Comparison of ENCODE assay signal across 1 cellular context in the genomic region with DNA sequence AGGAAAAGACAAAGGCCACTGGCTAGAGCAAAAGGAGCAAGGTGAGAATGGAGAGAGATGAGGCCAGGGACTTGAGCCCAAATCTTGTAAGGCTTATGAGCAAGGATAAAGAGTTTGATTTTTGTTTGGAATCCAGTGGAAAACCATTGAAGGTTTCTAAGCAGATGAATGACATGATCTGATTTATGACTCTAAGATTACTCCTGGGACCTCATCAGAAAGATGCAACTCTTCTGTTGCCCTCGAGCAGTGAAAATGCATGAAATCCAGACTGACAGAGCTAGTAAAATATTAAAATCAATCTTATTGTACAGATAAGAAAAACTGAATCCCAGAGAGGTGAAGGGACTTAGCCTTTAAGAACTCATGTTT.
TF ChIP-seq lines count a peak whose summit lies in the region.

No MANE protein-coding gene starts in this region.

TF ChIP-seq in endothelial cell of umbilical vein, 7 proteins besides CTCF, POLR2A, EP300 and RAD21:
- TF ChIP-seq MYC (IDR thresholded peaks at IDR 0.05; ENCODE audit: low read depth, low read length) (no peak), GATA2 (IDR thresholded peaks at IDR 0.05; ENCODE audit: insufficient read depth, insufficient read length, low read depth, low read length) (no peak)
- TF ChIP-seq, protein P1, sequence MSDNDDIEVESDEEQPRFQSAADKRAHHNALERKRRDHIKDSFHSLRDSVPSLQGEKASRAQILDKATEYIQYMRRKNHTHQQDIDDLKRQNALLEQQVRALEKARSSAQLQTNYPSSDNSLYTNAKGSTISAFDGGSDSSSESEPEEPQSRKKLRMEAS (IDR thresholded peaks at IDR 0.05; ENCODE audit: insufficient read depth, insufficient read length): no peak
